8 cellular contexts compared by ENCODE assay signal in the genomic region with DNA sequence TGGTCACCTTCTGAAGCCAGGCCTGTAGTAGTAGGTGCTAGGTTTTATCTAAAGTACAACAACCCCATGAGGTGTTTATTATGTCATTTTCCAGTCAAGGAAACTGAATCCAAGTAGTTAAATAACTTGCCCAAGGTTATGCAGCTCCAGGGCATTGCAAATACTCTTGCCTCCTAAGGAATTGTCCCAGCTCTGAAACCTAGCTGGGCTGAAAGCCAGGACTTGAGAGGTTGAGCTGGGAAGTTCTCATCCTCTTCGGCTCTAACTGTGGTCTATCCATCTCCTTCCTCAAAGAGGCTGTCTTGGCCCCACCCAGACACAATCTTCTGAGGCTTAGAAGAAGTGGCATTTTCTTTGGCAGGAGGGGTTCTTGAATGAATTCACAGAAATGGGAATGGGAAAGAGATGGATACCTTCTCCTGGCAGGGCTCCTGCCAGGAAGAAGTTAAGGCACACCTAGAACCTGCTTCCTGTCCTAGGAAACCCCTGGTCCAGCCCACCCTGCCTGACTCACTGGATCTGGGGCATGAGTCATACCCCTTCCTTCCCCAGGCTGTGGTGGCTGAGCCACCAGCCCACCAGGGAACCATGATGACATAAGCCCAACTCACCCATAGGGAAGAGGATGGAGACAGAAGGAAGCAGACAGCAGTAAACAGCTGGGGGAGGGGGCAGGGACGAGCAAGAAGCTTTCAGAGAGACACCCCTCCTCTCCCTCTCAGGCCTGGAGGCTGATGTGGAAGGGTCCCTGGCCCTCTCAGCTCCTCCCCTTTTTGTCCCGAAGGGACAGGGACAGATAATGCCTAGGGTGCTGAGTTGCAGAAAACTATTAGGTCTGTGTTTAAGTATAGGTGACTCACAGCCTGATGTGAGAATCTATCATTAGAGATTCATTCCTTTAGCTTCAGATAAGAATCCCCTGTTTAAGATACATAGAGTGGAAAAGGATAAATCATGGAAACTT. TPM values are rescaled to one million over a fixed set of nuclear protein-coding genes. Genes with fewer than 3 reads are reported as not detected.
DNase-seq lines count a peak whose midpoint lies in the region; ATAC-seq, FAIRE-seq and TF ChIP-seq lines count a peak whose summit lies in the region.

No MANE protein-coding gene starts in this region.

- H3K4me3 ChIP-seq in keratinocyte (ENCODE audit: control insufficient read depth in 2 of 3, extremely low read depth in 1 of 3, insufficient read depth in 2 of 3, low read depth in 1 of 3, low read length in 3 of 3) (peak overlapping the region in 2 of 3 experiments; percentile 4 to 85), H7 (ENCODE audit: insufficient read depth, low read depth, low read length) (no peak overlapping the region)

- no peaks in the 10 kb centered on the region for H3K9me1 ChIP-seq in keratinocyte (ENCODE audit: control insufficient read depth, extremely low read depth, insufficient read depth, low read length)

- peak overlapping the region; percentile 92 for H3K4me2 ChIP-seq in keratinocyte (ENCODE audit: control insufficient read depth, extremely low read depth, insufficient read depth, low read depth, low read length)

- no peaks in the 10 kb centered on the region for H3K9me3 Mint-ChIP-seq in activated CD8-positive, alpha-beta T cell treated with anti-CD3 and anti-CD28 coated beads for 36 hours

- peaks cover 14% of the 10 kb centered on the region for H3K4me1 Mint-ChIP-seq in activated CD8-positive, alpha-beta T cell treated with anti-CD3 and anti-CD28 coated beads for 36 hours (ENCODE audit: low read depth)

- peak; percentile 84 for FAIRE-seq in keratinocyte (lab: Jason Lieb, UNC)

- in situ Hi-C loops in ACHN (cut with HindIII; ENCODE audit: low pct_ligation_motif_present, low pct_unique_long_range_greater_than_20kb, low sequenced_read_pairs), result no loop called here

- POLR2A ChIA-PET in activated CD8-positive, alpha-beta T cell treated with anti-CD3 and anti-CD28 coated beads for 36 hours (lab: Charles Lee), result interaction anchor here (0.6 kb wide), 1 partner anchor 50 kb away, joined by 3 read pairs; no protein-coding TSS in a partner anchor

- H3K9ac ChIP-seq in keratinocyte (ENCODE audit: control insufficient read depth, extremely low read depth, insufficient read depth, low read length), result peak overlapping the region; percentile 95

- H3K27me3 ChIP-seq in keratinocyte (ENCODE audit: control insufficient read depth, extremely low read depth, insufficient read depth, low read length) (no peaks in the 10 kb centered on the region), H7 (ENCODE audit: control insufficient read depth, insufficient read depth, low read length) (peaks cover 13% of the 10 kb centered on the region; the same call in 1 of the 2 replicates)

- intact Hi-C loops in activated CD8-positive, alpha-beta T cell treated with anti-CD3 and anti-CD28 coated beads for 36 hours (cut with micrococcal nuclease), result no loop called here

- peaks cover 17% of the 10 kb centered on the region for H3K27me3 Mint-ChIP-seq in activated CD8-positive, alpha-beta T cell treated with anti-CD3 and anti-CD28 coated beads for 36 hours

- no peaks in the 10 kb centered on the region for H4K20me1 ChIP-seq in keratinocyte (ENCODE audit: control insufficient read depth, extremely low read depth, insufficient read depth, low read length)

- no peak overlapping the region for H3K4me3 Mint-ChIP-seq in activated CD8-positive, alpha-beta T cell treated with anti-CD3 and anti-CD28 coated beads for 36 hours

- H3K9me3 ChIP-seq in keratinocyte (ENCODE audit: control insufficient read depth, low read depth, low read length), result no peaks in the 10 kb centered on the region

- H3K27ac ChIP-seq in keratinocyte (ENCODE audit: control insufficient read depth, insufficient read depth, low read length), result peak overlapping the region; percentile 96

- H3K36me3 Mint-ChIP-seq in activated CD8-positive, alpha-beta T cell treated with anti-CD3 and anti-CD28 coated beads for 36 hours (ENCODE audit: low read depth), result no peaks in the 10 kb centered on the region

- H2AFZ ChIP-seq in keratinocyte (ENCODE audit: control insufficient read depth, low read length), result no peak overlapping the region

- peak; percentile 86 for ATAC-seq in activated CD8-positive, alpha-beta T cell treated with anti-CD3 and anti-CD28 coated beads for 36 hours

- DNase-seq in ACHN (peak; percentile 68), HPDE6-E6E7 (ENCODE audit: extremely low spot score) (peak; percentile 68), keratinocyte (ENCODE audit: low read depth, low spot score) (peak; percentile 96), H7 (no peak), pons (ENCODE audit: low spot score) (no peak), NCI-H774 (lab: John Stamatoyannopoulos, UW) (no peak), middle frontal gyrus (ENCODE audit: extremely low spot score, low spot score) (no peak)
- DNase-seq in activated CD8-positive, alpha-beta T cell treated with anti-CD3 and anti-CD28 coated beads for 36 hours, result peak; percentile 62

- CTCF ChIA-PET in activated CD8-positive, alpha-beta T cell treated with anti-CD3 and anti-CD28 coated beads for 36 hours (lab: Charles Lee), result interaction anchor here (1.1 to 3.7 kb wide), 4 partner anchors 12 to 290 kb away, joined by 3 to 34 read pairs (median 8); a partner anchor contains a TSS

- H3K36me3 ChIP-seq in keratinocyte (ENCODE audit: control insufficient read depth in 2 of 2, extremely low read depth in 1 of 2, insufficient read depth in 2 of 2, low read length in 2 of 2) (no peaks in the 10 kb centered on the region), H7 (replicated peaks; ENCODE audit: control insufficient read depth, insufficient read depth, low read length) (no peaks in the 10 kb centered on the region)

- no peak for TF ChIP-seq CTCF in activated CD8-positive, alpha-beta T cell treated with anti-CD3 and anti-CD28 coated beads for 36 hours (IDR thresholded peaks at IDR 0.05)
- no peak for TF ChIP-seq CTCF in keratinocyte (optimal IDR thresholded peaks at IDR 0.05 in 1 of 3, IDR thresholded peaks at IDR 0.05 in 1 of 3, conservative IDR thresholded peaks at IDR 0.05 in 1 of 3; ENCODE audit: extremely low read depth in 1 of 3, insufficient read depth in 2 of 3, low read length in 3 of 3)

- H3K27ac Mint-ChIP-seq in activated CD8-positive, alpha-beta T cell treated with anti-CD3 and anti-CD28 coated beads for 36 hours, result no peak overlapping the region

- H3K79me2 ChIP-seq in keratinocyte (ENCODE audit: control insufficient read depth, insufficient read depth, low read length), result peaks cover 36% of the 10 kb centered on the region

- peaks cover 71% of the 10 kb centered on the region for H3K4me1 ChIP-seq in keratinocyte (ENCODE audit: control insufficient read depth, extremely low read depth, insufficient read depth, low read length)

- dilution Hi-C loops in keratinocyte (cut with MboI; ENCODE audit: extremely low pct_ligation_motif_present, low sequenced_read_pairs), result no loop called here

RNA-seq across cellular contexts. Expression of a gene that starts 2.1 kb away (rescaled TPM):
- total RNA-seq in activated CD8-positive, alpha-beta T cell treated with anti-CD3 and anti-CD28 coated beads for 36 hours, result 1 to 10 TPM in 1 of 2 experiments, not detected in 1; 1.0 TPM
- polyA plus RNA-seq in keratinocyte, result 127 to 253 TPM (median 219 TPM) in 3 replicates
- 18.3 TPM for polyA plus RNA-seq in keratinocyte (2011; ENCODE audit: low read depth)
- polyA plus RNA-seq in keratinocyte (2011; cell fraction: cytosol; rRNA removed), result 168 and 236 TPM in 2 replicates
- polyA plus RNA-seq in keratinocyte (2011; cell fraction: nucleus; rRNA removed), result 108 TPM in 2 replicates
- polyA plus RNA-seq in keratinocyte (2012; ENCODE audit: low replicate concordance), result 40.8 and 252 TPM in 2 replicates
- polyA minus RNA-seq in keratinocyte, result 61.2 to 106 TPM (median 88.5 TPM) in 3 replicates
- 122 TPM for polyA minus RNA-seq in keratinocyte (2011; cell fraction: cytosol; rRNA and poly(A)+ RNA removed)
- polyA minus RNA-seq in keratinocyte (2011; cell fraction: nucleus; rRNA and poly(A)+ RNA removed), result 37.7 and 40.0 TPM in 2 replicates
- total RNA-seq in H7 (2014; rRNA removed; shearing (Covaris generic)), result not detected in 2 replicates

RNA-seq across cellular contexts. Expression of a gene that starts 54.0 kb away (rescaled TPM):
- total RNA-seq in activated CD8-positive, alpha-beta T cell treated with anti-CD3 and anti-CD28 coated beads for 36 hours, result 100 to 1,000 TPM; 210 to 219 TPM
- polyA plus RNA-seq in keratinocyte, result 135 to 294 TPM (median 195 TPM) in 3 replicates
- polyA plus RNA-seq in keratinocyte (2011; ENCODE audit: low read depth), result 460 TPM
- 126 and 142 TPM in 2 replicates for polyA plus RNA-seq in keratinocyte (2011; cell fraction: cytosol; rRNA removed)
- 77.1 and 156 TPM in 2 replicates for polyA plus RNA-seq in keratinocyte (2011; cell fraction: nucleus; rRNA removed)
- polyA plus RNA-seq in keratinocyte (2012; ENCODE audit: low replicate concordance), result 184 and 257 TPM in 2 replicates
- polyA minus RNA-seq in keratinocyte, result 43.9 to 203 TPM (median 77.0 TPM) in 3 replicates
- polyA minus RNA-seq in keratinocyte (2011; cell fraction: cytosol; rRNA and poly(A)+ RNA removed), result 85.0 TPM
- 52.8 and 113 TPM in 2 replicates for polyA minus RNA-seq in keratinocyte (2011; cell fraction: nucleus; rRNA and poly(A)+ RNA removed)
- total RNA-seq in H7 (2014; rRNA removed; shearing (Covaris generic)), result 155 and 162 TPM in 2 replicates

RNA-seq across cellular contexts. Expression of a gene that starts 54.5 kb away (rescaled TPM):
- 10 to 100 TPM; 18.8 to 20.7 TPM for total RNA-seq in activated CD8-positive, alpha-beta T cell treated with anti-CD3 and anti-CD28 coated beads for 36 hours
- 59.8 to 112 TPM (median 84.9 TPM) in 3 replicates for polyA plus RNA-seq in keratinocyte
- polyA plus RNA-seq in keratinocyte (2011; ENCODE audit: low read depth), result 103 TPM
- polyA plus RNA-seq in keratinocyte (2011; cell fraction: cytosol; rRNA removed), result 74.5 and 141 TPM in 2 replicates
- polyA plus RNA-seq in keratinocyte (2011; cell fraction: nucleus; rRNA removed), result 44.4 and 58.8 TPM in 2 replicates
- 61.7 and 92.8 TPM in 2 replicates for polyA plus RNA-seq in keratinocyte (2012; ENCODE audit: low replicate concordance)
- polyA minus RNA-seq in keratinocyte, result 42.9 to 70.4 TPM (median 46.5 TPM) in 3 replicates
- 88.2 TPM for polyA minus RNA-seq in keratinocyte (2011; cell fraction: cytosol; rRNA and poly(A)+ RNA removed)
- 33.0 and 47.0 TPM in 2 replicates for polyA minus RNA-seq in keratinocyte (2011; cell fraction: nucleus; rRNA and poly(A)+ RNA removed)
- 90.0 and 107 TPM in 2 replicates for total RNA-seq in H7 (2014; rRNA removed; shearing (Covaris generic))

Comparison
In these comparisons a context has a peak if more than half of its experiments do, and no peak if none do; other contexts are left out.
1. DNase-seq: peak in ACHN (single experiment), HPDE6-E6E7 (single experiment), activated CD8-positive, alpha-beta T cell treated with anti-CD3 and anti-CD28 coated beads for 36 hours (single experiment) and keratinocyte (single experiment); none in H7 (single experiment), pons (single experiment), NCI-H774 (single experiment) and middle frontal gyrus (single experiment).